In the genomic region with DNA sequence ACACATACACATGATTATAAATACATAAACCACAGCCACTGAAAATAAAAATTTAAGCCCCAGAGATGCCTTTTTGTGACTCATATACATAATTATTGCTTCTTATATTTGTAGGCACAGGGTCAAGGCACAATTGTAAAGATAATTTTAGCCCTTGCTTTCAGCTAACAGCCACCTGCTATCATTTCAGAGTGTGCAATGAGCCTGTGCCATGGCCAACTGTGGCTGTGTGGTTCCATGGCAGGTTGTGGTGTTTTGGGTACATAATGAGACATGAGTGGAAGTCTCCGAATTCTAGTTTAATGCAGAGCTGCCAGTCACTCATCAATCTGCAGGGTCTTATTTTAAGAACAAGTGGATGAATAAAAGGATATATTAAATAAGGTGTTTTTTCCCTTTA, we compare ENCODE assay signal across 20 cellular contexts.
"Had no signal": no experiment of that assay in that cellular context is flagged by ENCODE, and none has a peak within 500 bp of the region (broad histone marks: within the 10 kb centered on the region; RNA-seq: fewer than 3 reads in every experiment).

No MANE protein-coding gene starts in this region.

- H3K36me3 ChIP-seq: brain microvascular endothelial cell, cardiac muscle cell had no signal

- ATAC-seq: activated CD8-positive, alpha-beta T cell treated with anti-CD3 and anti-CD28 coated beads for 36 hours; activated T-cell treated with anti-CD3 and anti-CD28 coated beads, Interleukin-2, amount 50 U/mL, for 72 hours; T-cell had no signal

- H3K27ac ChIP-seq: brain microvascular endothelial cell, cardiac muscle cell, KMS-11, VCaP had no signal

- DNase-seq: activated CD4-positive, alpha-beta T cell treated with anti-CD3 and anti-CD28 coated beads, Interleukin-2, amount 10 ng/mL, durations not matched to agents 7 days and 5 days; activated CD4-positive, CD25-positive, alpha-beta regulatory T cell; activated CD8-positive, alpha-beta memory T cell treated with anti-CD3 and anti-CD28 coated beads, Interleukin-2, amount 50 U/mL, for 4 hours; activated CD8-positive, alpha-beta T cell treated with anti-CD3 and anti-CD28 coated beads for 36 hours; activated gamma-delta T cell treated with Interleukin-2 at 50 U/mL for 16 hours; activated naive CD4-positive, alpha-beta T cell treated with anti-CD3 and anti-CD28 coated beads, Interleukin-2, amount 10 ng/mL, durations not matched to agents 7 days and 5 days; activated naive CD8-positive, alpha-beta T cell treated with anti-CD3 and anti-CD28 coated beads for 36 hours; activated T-cell treated with anti-CD3 and anti-CD28 coated beads, Interleukin-2, amount 50 U/mL, for 72 hours; NCI-H1092 treated with DMSO at 0.1 percent for 48 hours; NCI-H1417 treated with DMSO at 0.1 percent for 48 hours; NCI-H1694; NCI-H2029; NCI-H2107; NCI-H526 treated with DMSO at 0.1 percent for 48 hours; SIG-M5; T-cell had no signal

- H3K4me2 ChIP-seq: KMS-11 had no signal

- H3K4me3 ChIP-seq: cardiac muscle cell had no signal

- H3K27me3 ChIP-seq: brain microvascular endothelial cell, cardiac muscle cell had no signal

- H3K9ac ChIP-seq: KMS-11 had no signal
